Comparison of ENCODE assay signal across 20 cellular contexts in genomic region chr21:36694041-36694515, GRCh38. TPM values are rescaled to one million over a fixed set of nuclear protein-coding genes. Genes with fewer than 3 reads are reported as not detected.
DNase-seq lines count a peak whose midpoint lies in the region; ATAC-seq, FAIRE-seq and TF ChIP-seq lines count a peak whose summit lies in the region.
"Had no signal": no experiment of that assay in that cellular context is flagged by ENCODE, and none has a peak within 500 bp of the region (broad histone marks: within the 10 kb centered on the region; RNA-seq: fewer than 3 reads in every experiment).

No MANE protein-coding gene starts in this region.

- H3K36me3 Mint-ChIP-seq in neural progenitor cell: peaks cover 2% of the 10 kb centered on the region

- H3K4me1 ChIP-seq in HEK293 (ENCODE audit: control insufficient read depth, insufficient read depth, low read length): peaks cover 6% of the 10 kb centered on the region
- H3K4me1 ChIP-seq in endothelial cell of umbilical vein (ENCODE audit: control insufficient read depth, extremely low read depth, insufficient read depth, low read length): peaks cover 13% of the 10 kb centered on the region
- H3K4me1 ChIP-seq in neural progenitor cell: peaks cover 28% of the 10 kb centered on the region
- peaks cover 0 to 10% of the 10 kb centered on the region in 2 donors for H3K4me1 ChIP-seq in breast epithelium
- H3K4me1 ChIP-seq: foreskin keratinocyte, SJCRH30 had no signal

- dilution Hi-C loops in endothelial cell of umbilical vein (cut with MboI; ENCODE audit: extremely low pct_ligation_motif_present, low sequenced_read_pairs): no loop called here

- TF ChIP-seq POLR2A in endothelial cell of umbilical vein (IDR thresholded peaks at IDR 0.05; ENCODE audit: low read depth, low read length) (no peak), breast epithelium (IDR thresholded peaks at IDR 0.05) (no peak)

- H3K9ac ChIP-seq in endothelial cell of umbilical vein (replicated peaks; ENCODE audit: extremely low read depth, insufficient read depth, low read length) (no peak overlapping the region), neural progenitor cell (no peak overlapping the region)

- H3K27me3 ChIP-seq in endothelial cell of umbilical vein (ENCODE audit: control insufficient read depth in 2 of 2, insufficient read depth in 2 of 2, low read length in 2 of 2) (peaks cover 89 to 98% of the 10 kb centered on the region in 2 experiments), neural progenitor cell (peaks cover 100% of the 10 kb centered on the region), breast epithelium (peaks cover 14 to 95% of the 10 kb centered on the region in 2 donors)
- H3K27me3 ChIP-seq: SJCRH30, testis had no signal

- no peak overlapping the region for H3K4me3 ChIP-seq in HEK293 (ENCODE audit: low read depth, low read length)
- H3K4me3 ChIP-seq in endothelial cell of umbilical vein (replicated peaks in 1 of 3; ENCODE audit: insufficient read depth in 1 of 3, low read depth in 1 of 3, low read length in 3 of 3): no peak overlapping the region
- H3K4me3 ChIP-seq in neural progenitor cell: no peak overlapping the region
- no peak overlapping the region for H3K4me3 ChIP-seq in breast epithelium
- H3K4me3 ChIP-seq: right lobe of liver, SJCRH30, testis had no signal

- TF ChIP-seq CTCF in GM10266 (IDR thresholded peaks at IDR 0.05; ENCODE audit: control insufficient read depth, insufficient read depth, low read depth, missing control alignments) (no peak), HEK293 (tag by site-specific recombination; IDR thresholded peaks at IDR 0.05) (no peak), endothelial cell of umbilical vein (IDR thresholded peaks at IDR 0.05; ENCODE audit: extremely low read depth in 1 of 2, insufficient read depth in 1 of 2, low read depth in 1 of 2, low read length in 2 of 2) (no peak), neural progenitor cell (IDR thresholded peaks at IDR 0.05) (no peak), breast epithelium (IDR thresholded peaks at IDR 0.05) (no peak)

- DNase-seq in GM10266 (ENCODE audit: extremely low spot score) (peak; percentile 26), endothelial cell of umbilical vein (ENCODE audit: low read depth, low spot score) (peak; percentile 29), neural progenitor cell (ENCODE audit: low spot score) (peak; percentile 56), breast epithelium (ENCODE audit: low spot score in 2 of 2) (no peak), NCI-H187 (lab: John Stamatoyannopoulos, UW) (no peak), Right ventricle myocardium superior (no peak)
- DNase-seq: activated CD8-positive, alpha-beta T cell treated with anti-CD3 and anti-CD28 coated beads, Interleukin-2, amount 10 ng/mL, durations not matched to agents 7 days and 5 days; activated naive CD4-positive, alpha-beta T cell treated with Interleukin-2 at 50 U/mL for 16 hours; C1 segment of cervical spinal cord; DMS153; foreskin keratinocyte; Karpas-422; NCI-H1436; right lobe of liver; SJCRH30; stimulated activated CD4-positive, alpha-beta T cell treated with anti-CD3 and anti-CD28 coated beads, Interleukin-2, amount 100 ng/mL, for 48 hours; testis had no signal

- H3K27ac ChIP-seq in HEK293 (ENCODE audit: extremely low read depth, low read depth, low read length) (no peak overlapping the region), endothelial cell of umbilical vein (ENCODE audit: insufficient read depth, low read depth, low read length) (no peak overlapping the region), neural progenitor cell (no peak overlapping the region), breast epithelium (no peak overlapping the region)
- H3K27ac ChIP-seq: foreskin keratinocyte, right lobe of liver, SJCRH30, testis had no signal

- peak overlapping the region; percentile 71 for H3K4me3 Mint-ChIP-seq in neural progenitor cell
- H3K4me3 Mint-ChIP-seq: activated CD8-positive, alpha-beta T cell treated with anti-CD3 and anti-CD28 coated beads, Interleukin-2, amount 10 ng/mL, durations not matched to agents 7 days and 5 days had no signal

- no peak overlapping the region for H2AFZ ChIP-seq in endothelial cell of umbilical vein (ENCODE audit: low read depth, low read length)
- H2AFZ ChIP-seq in neural progenitor cell (replicated peaks): no peak overlapping the region

- H3F3A ChIP-seq in neural progenitor cell (ENCODE audit: low read depth): peaks cover 20% of the 10 kb centered on the region

- H3K9me3 Mint-ChIP-seq in neural progenitor cell: no peaks in the 10 kb centered on the region

- H4K20me1 ChIP-seq in endothelial cell of umbilical vein (replicated peaks; ENCODE audit: control insufficient read depth, extremely low read depth, insufficient read depth, low read length) (no peaks in the 10 kb centered on the region), neural progenitor cell (ENCODE audit: low read depth) (peaks cover 84% of the 10 kb centered on the region)

- CTCF ChIA-PET in HEK293 (lab: Yijun Ruan, JAX): interaction anchor here (0.6 to 4.0 kb wide), 3 partner anchors 63 to 308 kb away, joined by 3 to 30 read pairs (median 6); no protein-coding TSS in a partner anchor
- CTCF ChIA-PET in endothelial cell of umbilical vein (lab: Charles Lee): interaction anchor here (0.9 kb wide), 1 partner anchor 63 kb away, joined by 3 read pairs; no protein-coding TSS in a partner anchor

- no peaks in the 10 kb centered on the region for H3K79me2 ChIP-seq in endothelial cell of umbilical vein (ENCODE audit: control insufficient read depth, insufficient read depth, low read length)
- no peaks in the 10 kb centered on the region for H3K79me2 ChIP-seq in neural progenitor cell (ENCODE audit: low read depth)

- peaks cover 30% of the 10 kb centered on the region for H3K4me1 Mint-ChIP-seq in neural progenitor cell

- FAIRE-seq in endothelial cell of umbilical vein (lab: Jason Lieb, UNC): no peak
- FAIRE-seq: bronchial epithelial cell, TTC549 had no signal

- no TSS peak for BruUV-seq in endothelial cell of umbilical vein (replicated peaks; lab: Mats Ljungman, UMichigan)

- H3K4me2 ChIP-seq in endothelial cell of umbilical vein (ENCODE audit: insufficient read depth, low read length): no peak overlapping the region
- H3K4me2 ChIP-seq in neural progenitor cell: peak overlapping the region; percentile 5

- H3K9me3 ChIP-seq in HEK293 (ENCODE audit: control insufficient read depth, insufficient read depth, low read depth, low read length) (no peaks in the 10 kb centered on the region), endothelial cell of umbilical vein (replicated peaks; ENCODE audit: control insufficient read depth, insufficient read depth, low read length) (no peaks in the 10 kb centered on the region), neural progenitor cell (ENCODE audit: low read depth) (no peaks in the 10 kb centered on the region), breast epithelium (no peaks in the 10 kb centered on the region)
- H3K9me3 ChIP-seq: right lobe of liver, SJCRH30, testis had no signal

- no peak overlapping the region for H3K27ac Mint-ChIP-seq in neural progenitor cell
- H3K27ac Mint-ChIP-seq: activated CD8-positive, alpha-beta T cell treated with anti-CD3 and anti-CD28 coated beads, Interleukin-2, amount 10 ng/mL, durations not matched to agents 7 days and 5 days had no signal

- peaks cover 85% of the 10 kb centered on the region for H3K27me3 Mint-ChIP-seq in neural progenitor cell (ENCODE audit: insufficient read depth, low read depth)

- intact Hi-C loops in endothelial cell of umbilical vein (cut with micrococcal nuclease) (loop anchor here (2.0 to 5.0 kb wide), 2 partner anchors 17 to 47 kb away; no protein-coding TSS in a partner anchor), breast epithelium (cut with DNase I; ENCODE audit: low total_unique reads) (no loop called here), Right ventricle myocardium superior (cut with DNase I) (no loop called here)

- no peak for ATAC-seq in Right ventricle myocardium superior (ENCODE audit: poor library complexity)
- ATAC-seq: activated CD8-positive, alpha-beta T cell treated with anti-CD3 and anti-CD28 coated beads, Interleukin-2, amount 10 ng/mL, durations not matched to agents 7 days and 5 days; foreskin keratinocyte; right lobe of liver had no signal

- POLR2A ChIA-PET in HEK293 (lab: Yijun Ruan, JAX): no interaction called here
- POLR2A ChIA-PET in endothelial cell of umbilical vein (lab: Charles Lee): no interaction called here

- H3K36me3 ChIP-seq in HEK293 (ENCODE audit: control insufficient read depth in 2 of 2, insufficient read depth in 1 of 2, low read length in 2 of 2) (no peaks in the 10 kb centered on the region), endothelial cell of umbilical vein (ENCODE audit: control insufficient read depth in 2 of 2, extremely low read depth in 1 of 2, insufficient read depth in 2 of 2, low read length in 2 of 2) (no peaks in the 10 kb centered on the region), neural progenitor cell (no peaks in the 10 kb centered on the region), breast epithelium (no peaks in the 10 kb centered on the region)
- H3K36me3 ChIP-seq: right lobe of liver, SJCRH30 had no signal

- no peaks in the 10 kb centered on the region for H3K9me1 ChIP-seq in endothelial cell of umbilical vein (replicated peaks; ENCODE audit: control insufficient read depth, extremely low read depth, insufficient read depth, low read length)

TF ChIP-seq in HEK293, 187 proteins besides CTCF, POLR2A, EP300 and RAD21 (continues in another document):
- no peak for TF ChIP-seq ZBTB20 (tag by site-specific recombination; IDR thresholded peaks at IDR 0.05)

TF ChIP-seq in endothelial cell of umbilical vein, 7 proteins besides CTCF, POLR2A, EP300 and RAD21 (continues in another document):
- TF ChIP-seq JUN (IDR thresholded peaks at IDR 0.05; ENCODE audit: borderline replicate concordance, insufficient read depth, insufficient read length, low read depth): no peak
- no peak for TF ChIP-seq MYC (IDR thresholded peaks at IDR 0.05; ENCODE audit: low read depth, low read length)
- no peak for TF ChIP-seq GATA2 (IDR thresholded peaks at IDR 0.05; ENCODE audit: insufficient read depth, insufficient read length, low read depth, low read length)
- no peak for TF ChIP-seq MAX (IDR thresholded peaks at IDR 0.05; ENCODE audit: insufficient read depth, insufficient read length)

RNA-seq across cellular contexts. Expression of gene SIM2, which starts 4.8 kb away (rescaled TPM):
- total RNA-seq in endothelial cell of umbilical vein (not detected in 2 replicates), neural progenitor cell (ENCODE audit: low replicate concordance) (not detected in 2 replicates), breast epithelium (under 1 TPM; 0.15 to 0.33 (median 0.32) TPM), Right ventricle myocardium superior (not detected)
- polyA plus RNA-seq in endothelial cell of umbilical vein: not detected in 2 replicates
- not detected in 2 replicates for polyA plus RNA-seq in endothelial cell of umbilical vein (2011; cell fraction: cytosol; rRNA removed)
- not detected in 2 replicates for polyA plus RNA-seq in endothelial cell of umbilical vein (2011; cell fraction: nucleus; rRNA removed)
- polyA plus RNA-seq in endothelial cell of umbilical vein (2012): 0.04 and 0.14 TPM in 2 replicates
- not detected in 2 replicates for polyA minus RNA-seq in endothelial cell of umbilical vein
- 5.3 TPM for polyA minus RNA-seq in endothelial cell of umbilical vein (2011; cell fraction: cytosol; rRNA and poly(A)+ RNA removed)
- polyA minus RNA-seq in endothelial cell of umbilical vein (2011; cell fraction: nucleus; rRNA and poly(A)+ RNA removed): not detected in 2 replicates
- total RNA-seq: activated CD8-positive, alpha-beta T cell treated with anti-CD3 and anti-CD28 coated beads, Interleukin-2, amount 10 ng/mL, durations not matched to agents 7 days and 5 days; foreskin keratinocyte; right lobe of liver had no signal
- polyA plus RNA-seq: foreskin keratinocyte had no signal

Comparison
In these comparisons a context has a peak if more than half of its experiments do, and no peak if none do; other contexts are left out.
1. DNase-seq: peak in GM10266 (single experiment), endothelial cell of umbilical vein (single experiment) and neural progenitor cell (single experiment); none in breast epithelium (0 of 2), NCI-H187 (0 of 2) and Right ventricle myocardium superior (single experiment).